Comparison of ENCODE assay signal across 17 cellular contexts in the genomic region with DNA sequence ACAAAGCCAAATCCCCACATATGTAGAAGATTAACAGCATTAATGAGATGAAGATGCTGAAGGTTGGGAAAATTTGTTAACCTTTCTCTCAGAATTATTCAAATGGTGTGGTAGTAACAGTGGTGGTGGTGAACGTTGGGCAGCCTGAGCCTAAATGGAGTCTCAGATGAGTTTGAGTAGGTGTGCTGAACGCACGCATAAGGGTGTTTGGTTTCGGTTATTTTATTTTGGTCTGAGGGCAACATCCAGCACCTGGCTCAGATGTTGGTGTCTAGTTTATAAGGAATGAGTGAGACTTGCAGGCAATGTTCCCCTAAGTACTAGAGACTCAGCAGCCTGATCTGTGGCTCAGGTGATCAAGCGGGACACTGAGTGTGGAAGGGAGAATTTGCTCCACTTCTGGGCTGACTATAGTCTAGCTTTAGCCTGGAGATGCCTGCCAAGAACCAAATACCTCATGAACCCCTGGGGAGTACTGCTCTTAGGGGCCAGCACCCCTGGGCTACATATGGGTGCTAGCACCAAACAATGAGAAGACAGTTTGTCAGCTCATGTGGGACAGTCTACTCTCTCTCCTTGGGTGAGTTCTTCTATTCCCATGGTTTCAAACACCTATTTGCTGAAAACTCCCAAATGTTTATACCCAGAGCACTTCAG. TPM values are rescaled to one million over a fixed set of nuclear protein-coding genes. Genes with fewer than 3 reads are reported as not detected.
A peak's percentile ranks its signal among the peaks of the same experiment; 100 is the strongest.
DNase-seq lines count a peak whose midpoint lies in the region; ATAC-seq, FAIRE-seq and TF ChIP-seq lines count a peak whose summit lies in the region.
"Had no signal": no experiment of that assay in that cellular context is flagged by ENCODE, and none has a peak within 500 bp of the region (broad histone marks: within the 10 kb centered on the region; RNA-seq: fewer than 3 reads in every experiment).

No MANE protein-coding gene starts in this region.

- H4K20me1 ChIP-seq in GM23248 (ENCODE audit: insufficient read depth) = no peaks in the 10 kb centered on the region

- no peaks in the 10 kb centered on the region for H3K9me2 ChIP-seq in GM23248 (ENCODE audit: insufficient read depth)

- H3K4me1 ChIP-seq in left ventricle myocardium inferior = peaks cover 31% of the 10 kb centered on the region
- H3K4me1 ChIP-seq in right cardiac atrium (ENCODE audit: control insufficient read depth, insufficient read depth, low read length) = peaks cover 2% of the 10 kb centered on the region
- peaks cover under 1 to 7% of the 10 kb centered on the region in 2 donors for H3K4me1 ChIP-seq in kidney (ENCODE audit: control insufficient read depth in 1 of 2, insufficient read depth in 1 of 2, low read depth in 1 of 2, low read length in 2 of 2)
- peaks cover 5% of the 10 kb centered on the region; the same call in 1 of the 2 replicates for H3K4me1 ChIP-seq in GM23248 (ENCODE audit: insufficient read depth)
- H3K4me1 ChIP-seq: A549 had no signal

- in situ Hi-C loops in GM23248 (cut with MboI) = no loop called here

- no peak for FAIRE-seq in kidney (lab: Jason Lieb, UNC)
- FAIRE-seq: A549 had no signal

- H3K4me3 ChIP-seq in left ventricle myocardium inferior (peak overlapping the region; percentile 65), right cardiac atrium (ENCODE audit: low read length) (no peak overlapping the region), kidney (ENCODE audit: low read length in 2 of 2) (no peak overlapping the region), MG63 (no peak overlapping the region), GM23248 (no peak overlapping the region)
- H3K4me3 ChIP-seq: A549, neural progenitor cell had no signal

- peak overlapping the region; percentile 15 for H3K27ac ChIP-seq in left ventricle myocardium inferior (replicated peaks)
- H3K27ac ChIP-seq in right cardiac atrium (ENCODE audit: low read length) = no peak overlapping the region
- no peak overlapping the region for H3K27ac ChIP-seq in kidney (ENCODE audit: low read depth in 2 of 2, low read length in 2 of 2)
- no peak overlapping the region for H3K27ac ChIP-seq in GM23248
- H3K27ac ChIP-seq: A549, neural progenitor cell had no signal

- no peak for DNase-seq in left ventricle myocardium inferior
- no peak for DNase-seq in right cardiac atrium
- no peak for DNase-seq in kidney
- no peak for DNase-seq in MG63
- no peak for DNase-seq in GM23248
- no peak for DNase-seq in Ammon's horn (ENCODE audit: low spot score)
- DNase-seq: activated CD8-positive, alpha-beta memory T cell treated with anti-CD3 and anti-CD28 coated beads, Interleukin-2, amount 50 U/mL, for 4 hours; DMS 273 treated with DMSO at 0.1 percent for 48 hours; foreskin melanocyte; NCI-H2029 treated with DMSO at 0.1 percent for 48 hours; stimulated activated CD4-positive, alpha-beta T cell treated with anti-CD3 and anti-CD28 coated beads, Interleukin-12 subunit alpha, Interleukin-12 subunit beta, amount 100 ng/mL, for 4 hours; T1000 had no signal

- H3K9ac ChIP-seq in kidney (ENCODE audit: low read length in 2 of 2) (no peak overlapping the region), GM23248 (no peak overlapping the region)
- H3K9ac ChIP-seq: neural progenitor cell had no signal

- WGBS in right cardiac atrium = 90% methylated on average over 5 of the region's 5 CpGs
- WGBS in GM23248 (ENCODE audit: low coverage in 1 of 2, low lambda C conversion rate in 2 of 2, missing lambda C conversion rate in 2 of 2), 2 experiments = 80 to 81% methylated on average over 5 of the region's 5 CpGs

- H3K27me3 ChIP-seq in left ventricle myocardium inferior (ENCODE audit: low read depth) = no peaks in the 10 kb centered on the region
- no peaks in the 10 kb centered on the region for H3K27me3 ChIP-seq in right cardiac atrium (ENCODE audit: control insufficient read depth, insufficient read depth)
- peaks cover 18% of the 10 kb centered on the region for H3K27me3 ChIP-seq in MG63
- peaks cover 27% of the 10 kb centered on the region for H3K27me3 ChIP-seq in GM23248 (replicated peaks; ENCODE audit: insufficient read depth)
- H3K27me3 ChIP-seq: neural progenitor cell had no signal

- H3K79me2 ChIP-seq in GM23248 (ENCODE audit: insufficient read depth) = no peaks in the 10 kb centered on the region

- no peak for ATAC-seq in right cardiac atrium
- ATAC-seq in GM21786 (IDR thresholded peaks at IDR 0.05; ENCODE audit: unreplicated experiment) = peak; percentile 35
- peak; percentile 31 for ATAC-seq in HG03196 (IDR thresholded peaks at IDR 0.05; ENCODE audit: unreplicated experiment)
- ATAC-seq: A549, left lobe of liver had no signal

- H3K36me3 ChIP-seq in left ventricle myocardium inferior (no peaks in the 10 kb centered on the region), kidney (ENCODE audit: control insufficient read depth in 1 of 2, insufficient read depth in 2 of 2, low read length in 2 of 2) (no peaks in the 10 kb centered on the region), MG63 (no peaks in the 10 kb centered on the region), GM23248 (ENCODE audit: low read depth) (no peaks in the 10 kb centered on the region)
- H3K36me3 ChIP-seq: neural progenitor cell had no signal

- no peaks in the 10 kb centered on the region for H3F3A ChIP-seq in GM23248 (ENCODE audit: insufficient read depth)

- TF ChIP-seq CTCF in left ventricle myocardium inferior (IDR thresholded peaks at IDR 0.05; ENCODE audit: borderline replicate concordance) (no peak), kidney (IDR thresholded peaks at IDR 0.05; ENCODE audit: borderline replicate concordance, extremely low read depth, insufficient read depth) (no peak)

- H3K9me3 ChIP-seq in left ventricle myocardium inferior (replicated peaks) (no peaks in the 10 kb centered on the region), right cardiac atrium (ENCODE audit: control insufficient read depth, low read length) (no peaks in the 10 kb centered on the region), kidney (ENCODE audit: control insufficient read depth in 1 of 2, low read length in 2 of 2) (no peaks in the 10 kb centered on the region), MG63 (no peaks in the 10 kb centered on the region), GM23248 (ENCODE audit: low read depth) (no peaks in the 10 kb centered on the region)
- H3K9me3 ChIP-seq: A549 had no signal

- intact Hi-C loops in left ventricle myocardium inferior (cut with micrococcal nuclease) = no loop called here
- intact Hi-C loops in right cardiac atrium (cut with DNase I) = no loop called here
- intact Hi-C loops in kidney (cut with DNase I) = no loop called here

- H2AFZ ChIP-seq in GM23248 = no peak overlapping the region

- no peak overlapping the region for H3K4me2 ChIP-seq in GM23248 (ENCODE audit: unreplicated experiment)
- H3K4me2 ChIP-seq: A549, neural progenitor cell had no signal

RNA-seq across cellular contexts. Expression of gene ATP2C1, which starts 39.5 kb away (rescaled TPM):
- 57.1 TPM for total RNA-seq in left ventricle myocardium inferior
- 10 to 100 TPM; 55.7 to 59.8 (median 57.5) TPM for total RNA-seq in right cardiac atrium
- 33.3 TPM for polyA plus RNA-seq in right cardiac atrium
- total RNA-seq in kidney = 102 TPM
- 46.8 TPM for polyA plus RNA-seq in kidney (ENCODE audit: insufficient read depth, low read depth, low replicate concordance)
- total RNA-seq in MG63 (2014; rRNA removed; shearing (Covaris generic); ENCODE audit: low replicate concordance) = 31.0 and 57.3 TPM in 2 replicates
- total RNA-seq in GM23248 (2014; rRNA removed; shearing (Covaris generic)) = 68.5 and 73.6 TPM in 2 replicates
- 65.8 and 74.7 TPM in 2 replicates for polyA plus RNA-seq in GM23248 (2016; fragmentation: Nextera tagmentation; extraction: Ambion mirVana)

Comparison
In these comparisons a context has a peak if more than half of its experiments do, and no peak if none do; other contexts are left out.
1. ATAC-seq: peak in GM21786 (single experiment) and HG03196 (single experiment); none in right cardiac atrium (0 of 2).